In the genomic region with DNA sequence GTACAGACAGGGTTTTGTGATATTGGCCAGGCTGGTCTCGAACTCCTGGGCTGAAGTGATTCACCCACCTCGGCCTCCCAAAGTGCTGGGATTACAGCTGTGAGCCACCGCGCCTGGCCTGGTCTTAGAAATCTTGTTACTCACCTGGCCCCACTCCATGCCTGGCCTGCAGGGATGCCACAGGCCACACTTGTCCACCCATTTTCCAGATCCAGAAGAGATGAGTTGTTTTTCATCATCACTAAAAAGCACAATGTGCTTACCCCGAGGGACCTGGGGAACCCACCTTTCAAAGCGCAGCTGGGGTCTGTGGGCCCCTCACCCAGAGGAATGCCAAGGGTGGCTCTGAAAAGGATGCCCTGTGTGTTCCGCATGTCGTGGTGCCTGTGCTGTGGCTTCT, we compare ENCODE assay signal across 21 cellular contexts.
"Had no signal": no experiment of that assay in that cellular context is flagged by ENCODE, and none has a peak within 500 bp of the region (broad histone marks: within the 10 kb centered on the region; RNA-seq: fewer than 3 reads in every experiment).

No MANE protein-coding gene starts in this region.

- H3K36me3 ChIP-seq: breast epithelium had no signal

- DNase-seq: activated CD4-positive, alpha-beta T cell treated with anti-CD3 and anti-CD28 coated beads for 48 hours; activated CD4-positive, alpha-beta T cell treated with anti-CD3 and anti-CD28 coated beads, Interleukin-2, amount 50 U/mL, for 4 hours; activated CD4-positive, CD25-positive, alpha-beta regulatory T cell treated with anti-CD3 and anti-CD28 coated beads, Interleukin-2, amount 50 U/mL, for 72 hours; activated CD8-positive, alpha-beta memory T cell treated with anti-CD3 and anti-CD28 coated beads, Interleukin-2, amount 50 U/mL, for 48 hours; activated CD8-positive, alpha-beta T cell treated with anti-CD3 and anti-CD28 coated beads, Interleukin-2, amount 10 ng/mL, durations not matched to agents 7 days and 5 days; activated effector memory CD4-positive, alpha-beta T cell treated with Interleukin-2 at 50 U/mL for 16 hours; activated naive CD4-positive, alpha-beta T cell; activated T-cell treated with anti-CD3 and anti-CD28 coated beads, Interleukin-2, amount 50 U/mL, for 1 hour; aorta; Karpas-422; NCI-H1105 treated with DMSO at 0.1 percent for 48 hours; NCI-H1436 treated with DMSO at 0.1 percent for 48 hours; NCI-H187; NCI-H2081; NCI-H446; NCI-H524; PC-3; SHP77 treated with DMSO at 0.1 percent for 48 hours had no signal

- H3K4me3 ChIP-seq: breast epithelium, K562 had no signal

- H3K27me3 ChIP-seq: breast epithelium had no signal

- H3K4me1 ChIP-seq: breast epithelium had no signal

- H3K27ac ChIP-seq: breast epithelium had no signal

- ATAC-seq: activated CD8-positive, alpha-beta T cell treated with anti-CD3 and anti-CD28 coated beads, Interleukin-2, amount 10 ng/mL, durations not matched to agents 7 days and 5 days; K562; PC-3; WTC11 had no signal

- H3K9me3 ChIP-seq: breast epithelium had no signal
